ENCODE assay signal across 1 cellular context in genomic region chr6:42086046-42086664, GRCh38.
TF ChIP-seq lines count a peak whose summit lies in the region.

No MANE protein-coding gene starts in this region.

TF ChIP-seq in HEK293, 187 proteins besides CTCF, POLR2A, EP300 and RAD21:
- TF ChIP-seq ZNF121 (tag by site-specific recombination; IDR thresholded peaks at IDR 0.05) (no peak), ZNF529 (tag by site-specific recombination; IDR thresholded peaks at IDR 0.05; ENCODE audit: insufficient replicate concordance) (no peak), ZNF16 (tag by site-specific recombination; IDR thresholded peaks at IDR 0.05; ENCODE audit: low read depth) (no peak), ZNF211 (tag by site-specific recombination; IDR thresholded peaks at IDR 0.05; ENCODE audit: low read depth) (no peak), ZNF132 (tag by site-specific recombination; IDR thresholded peaks at IDR 0.05; ENCODE audit: borderline replicate concordance) (no peak), ZBTB49 (tag by site-specific recombination; IDR thresholded peaks at IDR 0.05; ENCODE audit: low read depth) (no peak), ZNF843 (tag by site-specific recombination; IDR thresholded peaks at IDR 0.05) (no peak), OSR2 (tag by site-specific recombination; IDR thresholded peaks at IDR 0.05) (no peak), ZNF561 (tag by site-specific recombination; IDR thresholded peaks at IDR 0.05; ENCODE audit: borderline replicate concordance) (no peak)
